Comparison of ENCODE assay signal across 8 cellular contexts in the genomic region with DNA sequence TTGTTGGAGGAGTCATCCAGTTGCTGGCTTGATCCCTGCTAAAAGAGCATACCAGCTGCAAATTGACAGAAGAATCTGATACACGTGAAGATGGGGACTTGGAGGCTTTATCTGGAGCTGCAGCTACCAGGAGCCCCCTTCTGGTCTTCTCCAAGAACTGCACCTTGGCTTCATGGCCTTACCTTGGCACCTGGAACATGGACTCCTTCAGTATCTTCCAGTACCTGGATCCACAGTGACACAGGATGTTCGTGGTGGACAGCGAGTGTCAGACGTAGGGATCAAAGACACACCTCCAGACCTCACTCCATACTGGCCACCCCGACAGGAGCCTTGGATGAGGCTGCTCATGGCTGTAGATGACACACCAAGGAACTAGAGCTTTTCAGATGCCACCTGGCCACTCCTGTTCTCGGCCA. TPM values are rescaled to one million over a fixed set of nuclear protein-coding genes. Genes with fewer than 3 reads are reported as not detected.
DNase-seq lines count a peak whose midpoint lies in the region; ATAC-seq and TF ChIP-seq lines count a peak whose summit lies in the region.

No MANE protein-coding gene starts in this region.

- H3K79me1 ChIP-seq in neuronal stem cell (ENCODE audit: low read depth, low read length), result no peaks in the 10 kb centered on the region

- intact Hi-C loops in CD14-positive monocyte (cut with micrococcal nuclease), result loop anchor here in 1 of 2 donors (1.0 to 10.0 kb wide), 2 partner anchors 76 to 141 kb away; no protein-coding TSS in a partner anchor

- H2BK12ac ChIP-seq in neuronal stem cell (ENCODE audit: low read length), result no peak overlapping the region

- ATAC-seq in HG02798 (IDR thresholded peaks at IDR 0.05; ENCODE audit: poor library complexity, unreplicated experiment) (peak; percentile 57), memory B cell (ENCODE audit: low read depth) (peak; percentile 76)

- H3K4me1 Mint-ChIP-seq in CD14-positive monocyte, result peaks cover 2% of the 10 kb centered on the region
- peaks cover 3% of the 10 kb centered on the region for H3K4me1 Mint-ChIP-seq in activated CD4-positive, alpha-beta T cell treated with anti-CD3 and anti-CD28 coated beads, Interleukin-2, amount 10 ng/mL, durations not matched to agents 7 days and 5 days
- H3K4me1 Mint-ChIP-seq in memory B cell, result peaks cover 3% of the 10 kb centered on the region

- H3K4me3 ChIP-seq in neuronal stem cell (ENCODE audit: low read length in 2 of 2), result no peak overlapping the region

- no peaks in the 10 kb centered on the region for H3K36me3 ChIP-seq in neuronal stem cell (replicated peaks in 1 of 2; ENCODE audit: control insufficient read depth in 2 of 2, insufficient read depth in 2 of 2, low read length in 2 of 2)

- H3K27me3 ChIP-seq in neuronal stem cell (ENCODE audit: control insufficient read depth in 3 of 3, insufficient read depth in 3 of 3, low read depth in 1 of 3, low read length in 3 of 3), result no peaks in the 10 kb centered on the region

- no peak overlapping the region for H2BK15ac ChIP-seq in neuronal stem cell (ENCODE audit: low read length)

- no peak overlapping the region for H3K9ac ChIP-seq in neuronal stem cell (ENCODE audit: low read depth, low read length, poor library complexity)

- H4K91ac ChIP-seq in neuronal stem cell (ENCODE audit: low read depth, low read length, poor library complexity), result no peak overlapping the region

- DNase-seq in CD14-positive monocyte (ENCODE audit: low spot score), result peak; percentile 62
- peak; percentile 90 for DNase-seq in NCI-H69 (lab: John Stamatoyannopoulos, UW)
- peak; percentile 68 for DNase-seq in activated CD4-positive, alpha-beta T cell treated with anti-CD3 and anti-CD28 coated beads, Interleukin-2, amount 10 ng/mL, durations not matched to agents 7 days and 5 days
- DNase-seq in effector CD8-positive, alpha-beta T cell (lab: John Stamatoyannopoulos, UW), result peak; percentile 31
- DNase-seq in memory B cell (ENCODE audit: low spot score in 2 of 2), result peak; percentile 58 to 66
- peak; percentile 25 for DNase-seq in stimulated activated CD8-positive, alpha-beta memory T cell treated with anti-CD3 and anti-CD28 coated beads, Interleukin-7, amount 100 ng/mL, for 24 hours (ENCODE audit: low read depth)
- no peak for DNase-seq in neuronal stem cell (ENCODE audit: low spot score)

- H3K27ac Mint-ChIP-seq in CD14-positive monocyte (peak overlapping the region in 2 of 7 donors; percentile 75 to 78), memory B cell (no peak overlapping the region)
- H3K27ac Mint-ChIP-seq in activated CD4-positive, alpha-beta T cell treated with anti-CD3 and anti-CD28 coated beads, Interleukin-2, amount 10 ng/mL, durations not matched to agents 7 days and 5 days, result no peak overlapping the region

- H2AFZ ChIP-seq in neuronal stem cell (ENCODE audit: low read length), result no peak overlapping the region

- no peak overlapping the region for H3K18ac ChIP-seq in neuronal stem cell (ENCODE audit: low read length)

- no peak overlapping the region for H3K4ac ChIP-seq in neuronal stem cell (ENCODE audit: low read length)

- H3K9me3 ChIP-seq in neuronal stem cell (replicated peaks in 1 of 2; ENCODE audit: control insufficient read depth in 2 of 2, insufficient read depth in 1 of 2, low read depth in 1 of 2, low read length in 2 of 2), result peaks cover 8 to 15% of the 10 kb centered on the region in 2 donors

- no peak overlapping the region for H4K8ac ChIP-seq in neuronal stem cell (ENCODE audit: low read depth, low read length)

- H3K36me3 Mint-ChIP-seq in CD14-positive monocyte (no peaks in the 10 kb centered on the region), memory B cell (no peaks in the 10 kb centered on the region)
- no peaks in the 10 kb centered on the region for H3K36me3 Mint-ChIP-seq in activated CD4-positive, alpha-beta T cell treated with anti-CD3 and anti-CD28 coated beads, Interleukin-2, amount 10 ng/mL, durations not matched to agents 7 days and 5 days (ENCODE audit: low read depth)

- CTCF ChIA-PET in activated CD4-positive, alpha-beta T cell treated with anti-CD3 and anti-CD28 coated beads, Interleukin-2, amount 10 ng/mL, durations not matched to agents 7 days and 5 days (lab: Charles Lee), result interaction anchor here (0.5 to 2.0 kb wide), 14 partner anchors 9 to 1645 kb away, joined by 3 to 15 read pairs (median 4); no protein-coding TSS in a partner anchor

- H3K14ac ChIP-seq in neuronal stem cell (ENCODE audit: low read length), result no peak overlapping the region

- no CpG with 5 or more reads among the region's 6 CpGs for WGBS in neuronal stem cell (ENCODE audit: extremely low coverage in 2 of 2, insufficient read length in 2 of 2, insufficient replicate concordance in 1 of 2), 2 donors

- no peak overlapping the region for H2AK5ac ChIP-seq in neuronal stem cell (ENCODE audit: low read depth, low read length)

- no peak overlapping the region for H3K4me3 Mint-ChIP-seq in CD14-positive monocyte
- H3K4me3 Mint-ChIP-seq in activated CD4-positive, alpha-beta T cell treated with anti-CD3 and anti-CD28 coated beads, Interleukin-2, amount 10 ng/mL, durations not matched to agents 7 days and 5 days, result no peak overlapping the region
- H3K4me3 Mint-ChIP-seq in memory B cell, result no peak overlapping the region

- H2BK5ac ChIP-seq in neuronal stem cell (ENCODE audit: low read length), result no peak overlapping the region

- peaks cover 0 to 8% (median 4%) of the 10 kb centered on the region in 3 donors for H3K27me3 Mint-ChIP-seq in CD14-positive monocyte (ENCODE audit: low read depth in 3 of 3)
- no peaks in the 10 kb centered on the region for H3K27me3 Mint-ChIP-seq in activated CD4-positive, alpha-beta T cell treated with anti-CD3 and anti-CD28 coated beads, Interleukin-2, amount 10 ng/mL, durations not matched to agents 7 days and 5 days
- H3K27me3 Mint-ChIP-seq in memory B cell, result no peaks in the 10 kb centered on the region

- no peak overlapping the region for H3K27ac ChIP-seq in neuronal stem cell (replicated peaks; ENCODE audit: low read length)

- peak; percentile 96 for TF ChIP-seq CTCF in CD14-positive monocyte (IDR thresholded peaks at IDR 0.05)

- no peak overlapping the region for H3K23ac ChIP-seq in neuronal stem cell (ENCODE audit: low read depth, low read length, poor library complexity)

- no peak overlapping the region for H3K4me2 ChIP-seq in neuronal stem cell (ENCODE audit: insufficient read depth, low read length, poor library complexity, severe bottlenecking)

- POLR2A ChIA-PET in activated CD4-positive, alpha-beta T cell treated with anti-CD3 and anti-CD28 coated beads, Interleukin-2, amount 10 ng/mL, durations not matched to agents 7 days and 5 days (lab: Charles Lee), result no interaction called here

- H3K4me1 ChIP-seq in neuronal stem cell (ENCODE audit: control insufficient read depth in 2 of 2, insufficient read depth in 1 of 2, low read depth in 1 of 2, low read length in 2 of 2), result no peaks in the 10 kb centered on the region

- H2BK120ac ChIP-seq in neuronal stem cell (ENCODE audit: low read depth, low read length), result no peak overlapping the region

- H3K9me3 Mint-ChIP-seq in CD14-positive monocyte, result peaks cover 0 to 6% (median 2%) of the 10 kb centered on the region in 7 donors
- peaks cover 2% of the 10 kb centered on the region for H3K9me3 Mint-ChIP-seq in activated CD4-positive, alpha-beta T cell treated with anti-CD3 and anti-CD28 coated beads, Interleukin-2, amount 10 ng/mL, durations not matched to agents 7 days and 5 days
- no peaks in the 10 kb centered on the region for H3K9me3 Mint-ChIP-seq in memory B cell

RNA-seq across cellular contexts. Expression of gene ACSBG2, which starts 9.9 kb away (rescaled TPM):
- not detected for polyA plus RNA-seq in CD14-positive monocyte
- total RNA-seq in activated CD4-positive, alpha-beta T cell treated with anti-CD3 and anti-CD28 coated beads, Interleukin-2, amount 10 ng/mL, durations not matched to agents 7 days and 5 days, result not detected
- not detected for polyA plus RNA-seq in neuronal stem cell (2013, experiment 1 of 2)
- not detected for polyA plus RNA-seq in neuronal stem cell (2013, experiment 2 of 2)

RNA-seq across cellular contexts. Expression of gene RFX2, which starts 15.3 kb away (rescaled TPM):
- 1 to 10 TPM; 5.7 to 8.7 TPM for polyA plus RNA-seq in CD14-positive monocyte
- 10 to 100 TPM; 10.1 to 10.4 TPM for total RNA-seq in activated CD4-positive, alpha-beta T cell treated with anti-CD3 and anti-CD28 coated beads, Interleukin-2, amount 10 ng/mL, durations not matched to agents 7 days and 5 days
- 9.4 TPM for polyA plus RNA-seq in neuronal stem cell (2013, experiment 1 of 2)
- 11.1 TPM for polyA plus RNA-seq in neuronal stem cell (2013, experiment 2 of 2)
